8 cellular contexts compared by ENCODE assay signal in genomic region chr9:69672828-69673640, GRCh38. TPM values are rescaled to one million over a fixed set of nuclear protein-coding genes. Genes with fewer than 3 reads are reported as not detected.
A peak's percentile ranks its signal among the peaks of the same experiment; 100 is the strongest.
DNase-seq lines count a peak whose midpoint lies in the region; ATAC-seq and TF ChIP-seq lines count a peak whose summit lies in the region.

No MANE protein-coding gene starts in this region.

- H2BK12ac ChIP-seq in mesenchymal stem cell (ENCODE audit: low read length in 2 of 2) = peak overlapping the region; percentile 33 to 59

- H4K91ac ChIP-seq in mesenchymal stem cell (ENCODE audit: low read length) = peak overlapping the region; percentile 89

- peak overlapping the region; percentile 60 to 96 for H3K4ac ChIP-seq in mesenchymal stem cell (ENCODE audit: low read depth in 1 of 2, low read length in 2 of 2)

- 11% methylated on average over 44 of the region's 44 CpGs for WGBS in mesenchymal stem cell

- H3K27ac ChIP-seq in mesenchymal stem cell (ENCODE audit: low read length, poor library complexity, severe bottlenecking) = peak overlapping the region; percentile 66

- peak; percentile 92 for TF ChIP-seq CTCF in CD14-positive monocyte (IDR thresholded peaks at IDR 0.05)

- peak overlapping the region; percentile 74 to 97 for H3K18ac ChIP-seq in mesenchymal stem cell (ENCODE audit: low read depth in 1 of 2, low read length in 2 of 2)

- peaks cover 26 to 32% (median 28%) of the 10 kb centered on the region in 3 donors for H3K27me3 Mint-ChIP-seq in CD14-positive monocyte (ENCODE audit: low read depth in 3 of 3)

- H3K23ac ChIP-seq in mesenchymal stem cell (ENCODE audit: low read length in 2 of 2) = peak overlapping the region; percentile 46 to 74

- peaks cover 2% of the 10 kb centered on the region for H3K79me1 ChIP-seq in mesenchymal stem cell (replicated peaks; ENCODE audit: low read length, poor library complexity, severe bottlenecking)

- H3K27me3 ChIP-seq in endocrine pancreas (ENCODE audit: control insufficient read depth, insufficient read depth, low read length) = no peaks in the 10 kb centered on the region
- H3K27me3 ChIP-seq in mesenchymal stem cell (ENCODE audit: control insufficient read depth in 1 of 2, insufficient read depth in 1 of 2, low read length in 2 of 2) = no peaks in the 10 kb centered on the region

- peak overlapping the region; percentile 86 to 88 for H3K4me3 Mint-ChIP-seq in CD14-positive monocyte

- peaks cover 18% of the 10 kb centered on the region for H3K4me1 Mint-ChIP-seq in CD14-positive monocyte

- peak overlapping the region; percentile 76 for H2BK120ac ChIP-seq in mesenchymal stem cell (ENCODE audit: low read depth, low read length)

- H3K27ac Mint-ChIP-seq in CD14-positive monocyte = peak overlapping the region in 2 of 7 donors; percentile 21 to 34

- H3K4me3 ChIP-seq in endocrine pancreas (ENCODE audit: control insufficient read depth, insufficient read depth, low read length) (peak overlapping the region; percentile 55), mesenchymal stem cell (ENCODE audit: insufficient read depth in 1 of 2, low read depth in 1 of 2, low read length in 2 of 2) (peak overlapping the region; percentile 87 to 95)

- H3K9ac ChIP-seq in endocrine pancreas (ENCODE audit: control insufficient read depth, insufficient read depth, low read length) = peak overlapping the region; percentile 78
- H3K9ac ChIP-seq in mesenchymal stem cell (ENCODE audit: low read length) = peak overlapping the region; percentile 87

- no peak overlapping the region for H2AK5ac ChIP-seq in mesenchymal stem cell (ENCODE audit: low read length, severe bottlenecking)

- peak overlapping the region in 1 of 2 experiments; percentile 30 for H3K14ac ChIP-seq in mesenchymal stem cell (ENCODE audit: low read length in 2 of 2)

- ATAC-seq in GM19438 (IDR thresholded peaks at IDR 0.05; ENCODE audit: low read depth, unreplicated experiment) (peak; percentile 92), HG03565 (IDR thresholded peaks at IDR 0.05; ENCODE audit: unreplicated experiment) (peak; percentile 91)

- intact Hi-C loops in CD14-positive monocyte (cut with micrococcal nuclease) = loop anchor here in 1 of 2 donors (10.0 kb wide), 1 partner anchor 202 kb away; no protein-coding TSS in a partner anchor

- H3K4me1 ChIP-seq in endocrine pancreas (ENCODE audit: control insufficient read depth, insufficient read depth, low read length) (no peaks in the 10 kb centered on the region), mesenchymal stem cell (ENCODE audit: control insufficient read depth, insufficient read depth, low read depth, low read length) (peaks cover 12% of the 10 kb centered on the region)

- H3K9me3 ChIP-seq in endocrine pancreas (ENCODE audit: control insufficient read depth, low read length) (no peaks in the 10 kb centered on the region), mesenchymal stem cell (ENCODE audit: control insufficient read depth, low read length) (no peaks in the 10 kb centered on the region)

- DNase-seq in CD14-positive monocyte (ENCODE audit: low spot score) (peak; percentile 72), NCI-H748 treated with DMSO at 0.1 percent for 48 hours (lab: John Stamatoyannopoulos, UW) (peak; percentile 76), mesenchymal stem cell (peak; percentile 91)
- DNase-seq in activated CD8-positive, alpha-beta memory T cell treated with anti-CD3 and anti-CD28 coated beads for 48 hours (ENCODE audit: low read depth in 2 of 3, low spot score in 2 of 3) = peak; percentile 47 to 50 (median 47)
- peak; percentile 53 for DNase-seq in stimulated activated CD8-positive, alpha-beta memory T cell treated with anti-CD3 and anti-CD28 coated beads, Interleukin-12 subunit alpha, Interleukin-12 subunit beta, amount 100 ng/mL, for 1 hour (ENCODE audit: low read depth)

- peak overlapping the region; percentile 97 for H4K8ac ChIP-seq in mesenchymal stem cell (ENCODE audit: low read length)

- H2BK5ac ChIP-seq in mesenchymal stem cell (ENCODE audit: low read depth, low read length, poor library complexity, severe bottlenecking) = no peak overlapping the region

- peaks cover 0 to 3% (median 0%) of the 10 kb centered on the region in 7 donors for H3K9me3 Mint-ChIP-seq in CD14-positive monocyte

- H3K36me3 Mint-ChIP-seq in CD14-positive monocyte = no peaks in the 10 kb centered on the region

- no peaks in the 10 kb centered on the region for H3K36me3 ChIP-seq in endocrine pancreas (ENCODE audit: control insufficient read depth, insufficient read depth, low read length)
- no peaks in the 10 kb centered on the region for H3K36me3 ChIP-seq in mesenchymal stem cell (ENCODE audit: control insufficient read depth in 1 of 2, insufficient read depth in 2 of 2, low read depth in 1 of 2, low read length in 2 of 2)

- peak overlapping the region; percentile 65 for H2BK15ac ChIP-seq in mesenchymal stem cell (ENCODE audit: low read depth, poor library complexity, severe bottlenecking)

- H3K4me2 ChIP-seq in mesenchymal stem cell (ENCODE audit: low read length, poor library complexity, severe bottlenecking) = peak overlapping the region; percentile 99

- peak overlapping the region; percentile 92 for H2AFZ ChIP-seq in mesenchymal stem cell (ENCODE audit: low read depth, low read length)

RNA-seq across cellular contexts. Expression of gene APBA1, which starts 0.9 kb away (rescaled TPM):
- not detected for polyA plus RNA-seq in CD14-positive monocyte
- 8.1 TPM for polyA plus RNA-seq in mesenchymal stem cell (2013, experiment 1 of 2)
- polyA plus RNA-seq in mesenchymal stem cell (2013, experiment 2 of 2) = 7.5 TPM

Comparison
In these comparisons a context has a peak if more than half of its experiments do, and no peak if none do; other contexts are left out.
1. Peak in every context shown above with its lines: DNase-seq, ATAC-seq, H3K4me3 ChIP-seq and H3K27ac ChIP-seq.